Comparison of ENCODE assay signal across 30 cellular contexts in genomic region chr11:64718780-64719124, GRCh38. TPM values are rescaled to one million over a fixed set of nuclear protein-coding genes. Genes with fewer than 3 reads are reported as not detected.
"Had no signal": no experiment of that assay in that cellular context is flagged by ENCODE, and none has a peak within 500 bp of the region (broad histone marks: within the 10 kb centered on the region; RNA-seq: fewer than 3 reads in every experiment).

No MANE protein-coding gene starts in this region.

- H3K4me1 ChIP-seq: foreskin keratinocyte had no signal

- H3K4me3 ChIP-seq: esophagus muscularis mucosa, gastrocnemius medialis, heart left ventricle had no signal

- DNase-seq: activated CD4-positive, alpha-beta memory T cell treated with anti-CD3 and anti-CD28 coated beads, Interleukin-2, amount 10 ng/mL, durations not matched to agents 7 days and 5 days; activated CD4-positive, alpha-beta T cell treated with anti-CD3 and anti-CD28 coated beads for 1 hour; activated CD4-positive, alpha-beta T cell treated with anti-CD3 and anti-CD28 coated beads for 4 hours; activated CD4-positive, alpha-beta T cell treated with anti-CD3 and anti-CD28 coated beads, Interleukin-2, amount 10 ng/mL, durations not matched to agents 7 days and 5 days; activated CD4-positive, alpha-beta T cell treated with anti-CD3 and anti-CD28 coated beads, Interleukin-2, amount 50 U/mL, for 4 hours; activated CD8-positive, alpha-beta memory T cell treated with anti-CD3 and anti-CD28 coated beads, Interleukin-2, amount 50 U/mL, for 48 hours; activated gamma-delta T cell; activated naive CD4-positive, alpha-beta T cell; activated naive CD4-positive, alpha-beta T cell treated with anti-CD3 and anti-CD28 coated beads, Interleukin-2, amount 10 ng/mL, durations not matched to agents 7 days and 5 days; activated naive CD8-positive, alpha-beta T cell treated with anti-CD3 and anti-CD28 coated beads, Interleukin-2, amount 10 ng/mL, durations not matched to agents 7 days and 5 days; activated T-cell treated with anti-CD3 and anti-CD28 coated beads for 4 hours; activated T-cell treated with anti-CD3 and anti-CD28 coated beads, Interleukin-2, amount 50 U/mL, for 24 hours; activated T-cell treated with anti-CD3 and anti-CD28 coated beads, Interleukin-2, amount 50 U/mL, for 72 hours; amniotic stem cell; cortex of kidney; dermis blood vessel endothelial cell; effector CD4-positive, alpha-beta T cell; effector memory CD8-positive, alpha-beta T cell; erythroblast; foreskin keratinocyte; gastrocnemius medialis; glutamatergic neuron; T-helper 2 cell had no signal

- H3K36me3 ChIP-seq: esophagus muscularis mucosa, gastrocnemius medialis, heart left ventricle had no signal

- H3K9me3 ChIP-seq: esophagus muscularis mucosa, gastrocnemius medialis, heart left ventricle had no signal

- ATAC-seq: activated naive CD4-positive, alpha-beta T cell treated with anti-CD3 and anti-CD28 coated beads, Interleukin-2, amount 50 U/mL, for 72 hours; activated T-cell treated with anti-CD3 and anti-CD28 coated beads, Interleukin-2, amount 50 U/mL, for 72 hours; effector memory CD8-positive, alpha-beta T cell; foreskin keratinocyte; gastrocnemius medialis; heart left ventricle; WTC11 had no signal

- FAIRE-seq: astrocyte, colon had no signal

- H3K27ac ChIP-seq: esophagus muscularis mucosa, foreskin keratinocyte, gastrocnemius medialis, heart left ventricle, VCaP had no signal

RNA-seq across cellular contexts. Expression of gene NRXN2, which starts 4.2 kb away (rescaled TPM):
- total RNA-seq: dermis blood vessel endothelial cell, foreskin keratinocyte had no signal
- polyA plus RNA-seq: foreskin keratinocyte had no signal
